ENCODE assay signal across 8 cellular contexts in the genomic region with DNA sequence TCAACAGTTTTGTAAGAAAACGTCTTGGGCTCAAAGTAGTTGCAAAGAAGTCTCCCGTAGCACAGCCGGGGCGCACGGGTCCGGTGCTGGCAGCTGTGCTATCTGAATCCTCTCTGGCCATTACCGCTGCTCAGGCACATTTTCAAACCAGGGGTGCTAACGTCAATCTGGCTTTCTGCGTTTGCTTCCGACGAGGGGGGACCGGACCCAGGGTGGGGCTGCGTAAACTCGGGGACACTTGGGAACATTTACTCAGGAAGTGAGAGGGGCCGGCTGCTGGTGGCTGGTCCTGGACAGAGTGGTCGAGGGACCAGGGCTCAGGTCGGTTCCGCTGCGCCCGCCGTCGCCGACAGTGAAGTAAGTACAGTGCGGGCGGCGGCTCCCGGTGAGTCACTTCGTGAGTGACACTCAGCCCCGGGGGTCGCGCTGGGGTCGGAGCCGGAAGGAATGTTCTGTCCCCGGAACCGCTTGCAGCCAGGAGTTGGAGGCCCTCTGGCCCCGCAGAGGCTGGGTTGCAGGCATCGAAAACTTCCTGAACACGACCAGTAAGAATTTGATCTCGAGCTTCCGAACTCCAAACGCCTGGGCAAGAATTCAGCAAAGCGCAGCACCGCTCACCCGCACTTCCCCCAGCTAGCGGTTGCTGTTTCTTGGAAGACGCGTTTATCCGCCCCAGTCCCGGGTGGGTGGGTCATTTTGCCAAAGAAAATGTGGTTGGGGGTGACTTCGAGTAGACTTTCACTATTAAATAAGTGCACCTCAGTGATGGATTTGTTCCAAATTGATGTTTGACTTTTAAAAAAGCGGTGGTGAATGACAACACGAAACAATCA. TPM values are rescaled to one million over a fixed set of nuclear protein-coding genes. Genes with fewer than 3 reads are reported as not detected.
DNase-seq lines count a peak whose midpoint lies in the region; ATAC-seq lines count a peak whose summit lies in the region.

No MANE protein-coding gene starts in this region.

- peaks cover 43% of the 10 kb centered on the region for H3K27me3 Mint-ChIP-seq in activated T-helper 2 cell treated with anti-CD3 and anti-CD28 coated beads, Interferon-gamma antibody, Interleukin-2, Interleukin-4, amounts not matched to agents 10 μg/mL and 5 μg/mL and 100 μg/mL, durations not matched to agents 14 hours and 24 hours and 36 hours (ENCODE audit: low read depth)

- peak overlapping the region; percentile 87 for H3K4me3 Mint-ChIP-seq in activated T-helper 2 cell treated with anti-CD3 and anti-CD28 coated beads, Interferon-gamma antibody, Interleukin-2, Interleukin-4, amounts not matched to agents 10 μg/mL and 5 μg/mL and 100 μg/mL, durations not matched to agents 14 hours and 24 hours and 36 hours (ENCODE audit: low read depth)

- peaks cover 46% of the 10 kb centered on the region for H3K4me1 Mint-ChIP-seq in activated T-helper 2 cell treated with anti-CD3 and anti-CD28 coated beads, Interferon-gamma antibody, Interleukin-2, Interleukin-4, amounts not matched to agents 10 μg/mL and 5 μg/mL and 100 μg/mL, durations not matched to agents 14 hours and 24 hours and 36 hours (ENCODE audit: low read depth)

- no peak overlapping the region for H3K9ac ChIP-seq in rectal smooth muscle tissue (ENCODE audit: low read length)

- no peak overlapping the region for H3K27ac ChIP-seq in rectal smooth muscle tissue (ENCODE audit: low read depth, low read length)

- H3K4me1 ChIP-seq in rectal smooth muscle tissue (ENCODE audit: control insufficient read depth, insufficient read depth, low read length): peaks cover 5% of the 10 kb centered on the region

- intact Hi-C loops in activated T-helper 2 cell treated with anti-CD3 and anti-CD28 coated beads, Interferon-gamma antibody, Interleukin-2, Interleukin-4, amounts not matched to agents 10 μg/mL and 5 μg/mL and 100 μg/mL, durations not matched to agents 14 hours and 24 hours and 36 hours (cut with micrococcal nuclease): loop anchor here (1.0 to 10.0 kb wide), 8 partner anchors 38 to 962 kb away; partner anchors contain the start of gene COX10

- H3K36me3 Mint-ChIP-seq in activated T-helper 2 cell treated with anti-CD3 and anti-CD28 coated beads, Interferon-gamma antibody, Interleukin-2, Interleukin-4, amounts not matched to agents 10 μg/mL and 5 μg/mL and 100 μg/mL, durations not matched to agents 14 hours and 24 hours and 36 hours (ENCODE audit: low read depth): peaks cover 10% of the 10 kb centered on the region

- peak overlapping the region; percentile 86 for H3K27ac Mint-ChIP-seq in activated T-helper 2 cell treated with anti-CD3 and anti-CD28 coated beads, Interferon-gamma antibody, Interleukin-2, Interleukin-4, amounts not matched to agents 10 μg/mL and 5 μg/mL and 100 μg/mL, durations not matched to agents 14 hours and 24 hours and 36 hours

- no peaks in the 10 kb centered on the region for H3K9me3 Mint-ChIP-seq in activated T-helper 2 cell treated with anti-CD3 and anti-CD28 coated beads, Interferon-gamma antibody, Interleukin-2, Interleukin-4, amounts not matched to agents 10 μg/mL and 5 μg/mL and 100 μg/mL, durations not matched to agents 14 hours and 24 hours and 36 hours

- ATAC-seq in HG03196 (IDR thresholded peaks at IDR 0.05; ENCODE audit: unreplicated experiment): no peak

- peaks cover 61% of the 10 kb centered on the region for H3K27me3 ChIP-seq in rectal smooth muscle tissue (ENCODE audit: control insufficient read depth, insufficient read depth, low read length)

- DNase-seq in NCI-H748 (lab: John Stamatoyannopoulos, UW; ENCODE audit: unreplicated experiment): peak; percentile 26
- DNase-seq in NCI-H748 treated with DMSO at 0.1 percent for 48 hours (lab: John Stamatoyannopoulos, UW): no peak
- peak; percentile 36 for DNase-seq in activated T-helper 2 cell treated with anti-CD3 and anti-CD28 coated beads, Interferon-gamma antibody, Interleukin-2, Interleukin-4, amounts not matched to agents 10 μg/mL and 5 μg/mL and 100 μg/mL, durations not matched to agents 14 hours and 24 hours and 36 hours (ENCODE audit: low spot score)
- DNase-seq in glomerular visceral epithelial cell (ENCODE audit: extremely low spot score): peak; percentile 44
- no peak for DNase-seq in NCI-H526 treated with DMSO at 0.1 percent for 48 hours (lab: John Stamatoyannopoulos, UW)
- DNase-seq in NCI-H1048 (lab: John Stamatoyannopoulos, UW): no peak

- H3K36me3 ChIP-seq in rectal smooth muscle tissue (ENCODE audit: control insufficient read depth, insufficient read depth, low read length): no peaks in the 10 kb centered on the region

- H3K4me3 ChIP-seq in rectal smooth muscle tissue (ENCODE audit: low read length): peak overlapping the region; percentile 55

RNA-seq across cellular contexts. Expression of gene HS3ST3B1, which starts 1.4 kb away (rescaled TPM):
- 8.6 and 9.8 TPM in 2 replicates for total RNA-seq in activated T-helper 2 cell treated with anti-CD3 and anti-CD28 coated beads, Interferon-gamma antibody, Interleukin-2, Interleukin-4, amounts not matched to agents 10 μg/mL and 5 μg/mL and 100 μg/mL, durations not matched to agents 14 hours and 24 hours and 36 hours

Comparison
In these comparisons a context has a peak if more than half of its experiments do, and no peak if none do; other contexts are left out.
1. DNase-seq: peak in NCI-H748 (single experiment), activated T-helper 2 cell treated with anti-CD3 and anti-CD28 coated beads, Interferon-gamma antibody, Interleukin-2, Interleukin-4, amounts not matched to agents 10 μg/mL and 5 μg/mL and 100 μg/mL, durations not matched to agents 14 hours and 24 hours and 36 hours (single experiment) and glomerular visceral epithelial cell (single experiment); none in NCI-H748 treated with DMSO at 0.1 percent for 48 hours (single experiment), NCI-H526 treated with DMSO at 0.1 percent for 48 hours (single experiment) and NCI-H1048 (single experiment).